9 cellular contexts compared by ENCODE assay signal in the genomic region with DNA sequence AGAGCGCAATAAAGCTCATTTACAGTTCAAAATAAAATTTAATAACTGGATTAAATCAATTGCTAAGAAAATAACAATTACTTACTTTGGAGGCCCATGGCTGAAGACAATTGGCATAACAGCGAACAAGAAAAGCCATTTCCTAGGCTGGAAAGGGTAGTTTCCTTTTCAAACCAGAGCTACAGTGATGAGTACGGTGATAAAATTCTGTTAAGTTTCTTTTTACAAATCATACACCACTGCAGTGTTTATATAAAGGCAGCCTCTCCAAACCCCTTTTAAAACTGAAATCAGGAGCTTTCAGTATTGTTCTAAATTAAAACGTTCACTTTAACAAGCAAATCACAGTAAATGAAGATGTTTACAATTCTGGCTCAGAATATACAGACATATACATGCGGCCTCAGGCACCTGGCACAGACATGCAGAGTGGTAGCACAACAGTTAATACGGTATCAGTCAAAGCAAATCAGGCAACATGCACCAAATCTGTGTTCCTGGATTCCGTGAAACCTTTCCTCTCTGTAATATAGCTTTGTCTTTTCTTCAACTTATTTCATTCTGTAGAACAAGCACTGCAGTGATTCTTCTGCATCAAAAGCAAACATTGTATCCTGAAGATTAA.
A peak's percentile ranks its signal among the peaks of the same experiment; 100 is the strongest.
DNase-seq lines count a peak whose midpoint lies in the region; ATAC-seq and TF ChIP-seq lines count a peak whose summit lies in the region.
"Had no signal": no experiment of that assay in that cellular context is flagged by ENCODE, and none has a peak within 500 bp of the region (broad histone marks: within the 10 kb centered on the region; RNA-seq: fewer than 3 reads in every experiment).

No MANE protein-coding gene starts in this region.

- whole genome bisulfite sequencing in spleen, 5 donors = 39 to 49% (median 42%) methylated on average over 7 of the region's 7 CpGs

- H3K27ac ChIP-seq in fibroblast of lung (ENCODE audit: insufficient read depth, low read length) (no peak overlapping the region), spleen (peak overlapping the region in 7 of 8 donors; percentile 48 to 69 (median 56))

- intact Hi-C loops in spleen (cut with DNase I; ENCODE audit: low total_unique reads) = no loop called here

- H3K9me3 ChIP-seq in fibroblast of lung (ENCODE audit: control insufficient read depth, insufficient read depth, low read depth, low read length) (no peaks in the 10 kb centered on the region), spleen (no peaks in the 10 kb centered on the region)

- H3K9ac ChIP-seq in fibroblast of lung (ENCODE audit: insufficient read depth, low read length) = no peak overlapping the region

- H3K4me3 ChIP-seq in fibroblast of lung (replicated peaks in 1 of 4; ENCODE audit: control extremely low read depth in 1 of 4, insufficient read depth in 1 of 4, low read depth in 3 of 4, low read length in 4 of 4) = peak overlapping the region; percentile 2 to 26 (median 14)
- peak overlapping the region in 4 of 8 donors; percentile 9 to 47 (median 11) for H3K4me3 ChIP-seq in spleen

- no peaks in the 10 kb centered on the region for H4K20me1 ChIP-seq in fibroblast of lung (ENCODE audit: control insufficient read depth, extremely low read depth, insufficient read depth, low read length)

- DNase-seq in NCI-H748 (lab: John Stamatoyannopoulos, UW; ENCODE audit: unreplicated experiment) (peak; percentile 24), NCI-H748 treated with DMSO at 0.1 percent for 48 hours (lab: John Stamatoyannopoulos, UW) (no peak), fibroblast of lung (ENCODE audit: low read depth in 2 of 2) (no peak), spleen (no peak), amniotic stem cell (lab: John Stamatoyannopoulos, UW) (no peak), NCI-H1694 treated with DMSO at 0.1 percent for 48 hours (lab: John Stamatoyannopoulos, UW) (no peak)
- no peak for DNase-seq in stimulated activated CD4-positive, alpha-beta T cell treated with anti-CD3 and anti-CD28 coated beads, Interleukin-15, amount 100 ng/mL, for 24 hours
- DNase-seq: NCI-H1436 had no signal

- peak; percentile 78 for ATAC-seq in SK-N-SH treated with all-trans-retinoic acid at 6 μM for 48 hours

- H3K4me1 ChIP-seq in fibroblast of lung (ENCODE audit: control insufficient read depth, extremely low read depth, insufficient read depth, low read length) = peaks cover 4% of the 10 kb centered on the region
- peaks cover 10 to 92% (median 47%) of the 10 kb centered on the region in 6 donors for H3K4me1 ChIP-seq in spleen

- TF ChIP-seq POLR2A in spleen (IDR thresholded peaks at IDR 0.05) = no peak

- TF ChIP-seq CTCF in fibroblast of lung (conservative IDR thresholded peaks at IDR 0.05 in 1 of 2, IDR thresholded peaks at IDR 0.05 in 1 of 2; ENCODE audit: low read depth in 1 of 2, low read length in 2 of 2) (no peak), spleen (IDR thresholded peaks at IDR 0.05 in 8 of 11, conservative IDR thresholded peaks at IDR 0.05 in 3 of 11) (no peak)

- H3K36me3 ChIP-seq in fibroblast of lung (ENCODE audit: control insufficient read depth, insufficient read depth, low read length) (no peaks in the 10 kb centered on the region), spleen (no peaks in the 10 kb centered on the region)

- H3K79me2 ChIP-seq in fibroblast of lung (ENCODE audit: control insufficient read depth, insufficient read depth, low read length) = no peaks in the 10 kb centered on the region

- H2AFZ ChIP-seq in fibroblast of lung (ENCODE audit: low read length) = no peak overlapping the region

- no peaks in the 10 kb centered on the region for H3K27me3 ChIP-seq in fibroblast of lung (ENCODE audit: control insufficient read depth, insufficient read depth, low read length)
- no peaks in the 10 kb centered on the region for H3K27me3 ChIP-seq in spleen (replicated peaks in 1 of 7)

- peak overlapping the region; percentile 70 for H3K4me2 ChIP-seq in fibroblast of lung (ENCODE audit: extremely low read depth, insufficient read depth, low read length)

TF ChIP-seq in SK-N-SH treated with all-trans-retinoic acid at 6 μM for 48 hours, 23 proteins besides CTCF, POLR2A, EP300 and RAD21:
- TF ChIP-seq SNAI2 (CRISPR knock-in tag; IDR thresholded peaks at IDR 0.05) (no peak), ZNF565 (CRISPR knock-in tag; conservative IDR thresholded peaks at IDR 0.05; ENCODE audit: low read depth) (no peak), ISL1 (CRISPR knock-in tag; IDR thresholded peaks at IDR 0.05) (no peak), TCF4 (CRISPR knock-in tag; IDR thresholded peaks at IDR 0.05; ENCODE audit: borderline replicate concordance) (no peak), ZFP30 (CRISPR knock-in tag; IDR thresholded peaks at IDR 0.05) (no peak), CSDC2 (CRISPR knock-in tag; IDR thresholded peaks at IDR 0.05) (no peak), GLIS3 (CRISPR knock-in tag; IDR thresholded peaks at IDR 0.05) (no peak), RARB (CRISPR knock-in tag; IDR thresholded peaks at IDR 0.05) (no peak), ZNF8 (CRISPR knock-in tag; IDR thresholded peaks at IDR 0.05) (no peak), ZNF70 (CRISPR knock-in tag; IDR thresholded peaks at IDR 0.05) (no peak), TOX (CRISPR knock-in tag; IDR thresholded peaks at IDR 0.05; ENCODE audit: borderline replicate concordance) (no peak), PPARA (CRISPR knock-in tag; IDR thresholded peaks at IDR 0.05; ENCODE audit: borderline replicate concordance) (no peak), BACH2 (CRISPR knock-in tag; IDR thresholded peaks at IDR 0.05; ENCODE audit: borderline replicate concordance) (no peak), ESRRG (CRISPR knock-in tag; IDR thresholded peaks at IDR 0.05) (no peak), ZFP3 (CRISPR knock-in tag; IDR thresholded peaks at IDR 0.05) (no peak), ARNTL (CRISPR knock-in tag; IDR thresholded peaks at IDR 0.05; ENCODE audit: borderline replicate concordance, low read depth) (no peak)
- TF ChIP-seq, protein P1, sequence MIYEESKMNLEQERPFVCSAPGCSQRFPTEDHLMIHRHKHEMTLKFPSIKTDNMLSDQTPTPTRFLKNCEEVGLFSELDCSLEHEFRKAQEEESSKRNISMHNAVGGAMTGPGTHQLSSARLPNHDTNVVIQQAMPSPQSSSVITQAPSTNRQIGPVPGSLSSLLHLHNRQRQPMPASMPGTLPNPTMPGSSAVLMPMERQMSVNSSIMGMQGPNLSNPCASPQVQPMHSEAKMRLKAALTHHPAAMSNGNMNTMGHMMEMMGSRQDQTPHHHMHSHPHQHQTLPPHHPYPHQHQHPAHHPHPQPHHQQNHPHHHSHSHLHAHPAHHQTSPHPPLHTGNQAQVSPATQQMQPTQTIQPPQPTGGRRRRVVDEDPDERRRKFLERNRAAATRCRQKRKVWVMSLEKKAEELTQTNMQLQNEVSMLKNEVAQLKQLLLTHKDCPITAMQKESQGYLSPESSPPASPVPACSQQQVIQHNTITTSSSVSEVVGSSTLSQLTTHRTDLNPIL (CRISPR knock-in tag; IDR thresholded peaks at IDR 0.05; ENCODE audit: low read depth) = no peak
- TF ChIP-seq, protein P2, sequence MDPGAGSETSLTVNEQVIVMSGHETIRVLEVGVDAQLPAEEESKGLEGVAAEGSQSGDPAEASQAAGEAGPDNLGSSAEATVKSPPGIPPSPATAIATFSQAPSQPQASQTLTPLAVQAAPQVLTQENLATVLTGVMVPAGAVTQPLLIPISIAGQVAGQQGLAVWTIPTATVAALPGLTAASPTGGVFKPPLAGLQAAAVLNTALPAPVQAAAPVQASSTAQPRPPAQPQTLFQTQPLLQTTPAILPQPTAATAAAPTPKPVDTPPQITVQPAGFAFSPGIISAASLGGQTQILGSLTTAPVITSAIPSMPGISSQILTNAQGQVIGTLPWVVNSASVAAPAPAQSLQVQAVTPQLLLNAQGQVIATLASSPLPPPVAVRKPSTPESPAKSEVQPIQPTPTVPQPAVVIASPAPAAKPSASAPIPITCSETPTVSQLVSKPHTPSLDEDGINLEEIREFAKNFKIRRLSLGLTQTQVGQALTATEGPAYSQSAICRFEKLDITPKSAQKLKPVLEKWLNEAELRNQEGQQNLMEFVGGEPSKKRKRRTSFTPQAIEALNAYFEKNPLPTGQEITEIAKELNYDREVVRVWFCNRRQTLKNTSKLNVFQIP (CRISPR knock-in tag; IDR thresholded peaks at IDR 0.05; ENCODE audit: borderline replicate concordance, low read depth) = no peak
- TF ChIP-seq, protein P3, sequence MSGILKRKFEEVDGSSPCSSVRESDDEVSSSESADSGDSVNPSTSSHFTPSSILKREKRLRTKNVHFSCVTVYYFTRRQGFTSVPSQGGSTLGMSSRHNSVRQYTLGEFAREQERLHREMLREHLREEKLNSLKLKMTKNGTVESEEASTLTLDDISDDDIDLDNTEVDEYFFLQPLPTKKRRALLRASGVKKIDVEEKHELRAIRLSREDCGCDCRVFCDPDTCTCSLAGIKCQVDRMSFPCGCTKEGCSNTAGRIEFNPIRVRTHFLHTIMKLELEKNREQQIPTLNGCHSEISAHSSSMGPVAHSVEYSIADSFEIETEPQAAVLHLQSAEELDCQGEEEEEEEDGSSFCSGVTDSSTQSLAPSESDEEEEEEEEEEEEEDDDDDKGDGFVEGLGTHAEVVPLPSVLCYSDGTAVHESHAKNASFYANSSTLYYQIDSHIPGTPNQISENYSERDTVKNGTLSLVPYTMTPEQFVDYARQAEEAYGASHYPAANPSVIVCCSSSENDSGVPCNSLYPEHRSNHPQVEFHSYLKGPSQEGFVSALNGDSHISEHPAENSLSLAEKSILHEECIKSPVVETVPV (CRISPR knock-in tag; IDR thresholded peaks at IDR 0.05) = no peak
